25 cellular contexts compared by ENCODE assay signal in genomic region chr7:86942995-86943394, GRCh38.
"Had no signal": no experiment of that assay in that cellular context is flagged by ENCODE, and none has a peak within 500 bp of the region (broad histone marks: within the 10 kb centered on the region; RNA-seq: fewer than 3 reads in every experiment).

No MANE protein-coding gene starts in this region.

- H3K4me3 Mint-ChIP-seq: activated CD4-positive, alpha-beta memory T cell treated with anti-CD3 and anti-CD28 coated beads, Interleukin-2, amount 10 ng/mL, durations not matched to agents 7 days and 5 days; activated CD4-positive, alpha-beta T cell treated with anti-CD3 and anti-CD28 coated beads, Interleukin-2, amount 10 ng/mL, durations not matched to agents 7 days and 5 days; activated naive CD8-positive, alpha-beta T cell; natural killer cell treated with Interleukin-12 subunit alpha and Interleukin-12 subunit beta and Interleukin-15 and Interleukin-18, amount 100 ng/mL, for 72 hours; T-helper 1 cell treated with Interleukin-12 subunit alpha and Interleukin-12 subunit beta and Interleukin-4 antibody, amounts not matched to agents 30 μg/mL and 1 μg/mL, for 36 hours; WTC11 had no signal

- H3K27me3 ChIP-seq: colonic mucosa, gastrocnemius medialis, right lobe of liver had no signal

- H3K27ac ChIP-seq: colonic mucosa, gastrocnemius medialis, left ventricle myocardium inferior, right lobe of liver, thoracic aorta had no signal

- H3K27ac Mint-ChIP-seq: activated CD4-positive, alpha-beta memory T cell treated with anti-CD3 and anti-CD28 coated beads, Interleukin-2, amount 10 ng/mL, durations not matched to agents 7 days and 5 days; activated CD4-positive, alpha-beta T cell treated with anti-CD3 and anti-CD28 coated beads, Interleukin-2, amount 10 ng/mL, durations not matched to agents 7 days and 5 days; activated naive CD8-positive, alpha-beta T cell; natural killer cell treated with Interleukin-12 subunit alpha and Interleukin-12 subunit beta and Interleukin-15 and Interleukin-18, amount 100 ng/mL, for 72 hours; T-helper 1 cell treated with Interleukin-12 subunit alpha and Interleukin-12 subunit beta and Interleukin-4 antibody, amounts not matched to agents 30 μg/mL and 1 μg/mL, for 36 hours; WTC11 had no signal

- H3K4me3 ChIP-seq: colonic mucosa, gastrocnemius medialis, left ventricle myocardium inferior, lung, right lobe of liver, thoracic aorta had no signal

- H3K36me3 Mint-ChIP-seq: activated naive CD8-positive, alpha-beta T cell; natural killer cell treated with Interleukin-12 subunit alpha and Interleukin-12 subunit beta and Interleukin-15 and Interleukin-18, amount 100 ng/mL, for 72 hours had no signal

- DNase-seq: activated CD4-positive, alpha-beta memory T cell treated with anti-CD3 and anti-CD28 coated beads, Interleukin-2, amount 10 ng/mL, durations not matched to agents 7 days and 5 days; activated CD4-positive, alpha-beta T cell treated with anti-CD3 and anti-CD28 coated beads for 1 hour; activated CD4-positive, alpha-beta T cell treated with anti-CD3 and anti-CD28 coated beads, Interleukin-2, amount 10 ng/mL, durations not matched to agents 7 days and 5 days; activated effector memory CD4-positive, alpha-beta T cell treated with Interleukin-2 at 50 U/mL for 16 hours; activated naive CD4-positive, alpha-beta T cell treated with Interleukin-2 at 50 U/mL for 16 hours; anterior cingulate cortex; cerebellar nuclear complex; colonic mucosa; effector memory CD4-positive, alpha-beta T cell; gastrocnemius medialis; glutamatergic neuron; islet precursor cell; left ventricle myocardium inferior; mesendoderm; right lobe of liver; stimulated activated CD4-positive, alpha-beta T cell treated with anti-CD3 and anti-CD28 coated beads, Interleukin-2, amount 100 ng/mL, for 48 hours; stimulated activated naive CD8-positive, alpha-beta T cell treated with anti-CD3 and anti-CD28 coated beads, Interleukin-15, Interleukin-2, amounts not matched to agents 100 U/mL and 50 U/mL, for 24 hours; T1000; trophoblast cell had no signal

- H3K4me1 ChIP-seq: colonic mucosa, right lobe of liver had no signal

- H3K36me3 ChIP-seq: colonic mucosa, gastrocnemius medialis, left ventricle myocardium inferior, right lobe of liver, thoracic aorta had no signal

- H3K9me3 Mint-ChIP-seq: activated CD4-positive, alpha-beta memory T cell treated with anti-CD3 and anti-CD28 coated beads, Interleukin-2, amount 10 ng/mL, durations not matched to agents 7 days and 5 days; activated CD4-positive, alpha-beta T cell treated with anti-CD3 and anti-CD28 coated beads, Interleukin-2, amount 10 ng/mL, durations not matched to agents 7 days and 5 days; natural killer cell treated with Interleukin-12 subunit alpha and Interleukin-12 subunit beta and Interleukin-15 and Interleukin-18, amount 100 ng/mL, for 72 hours; T-helper 1 cell treated with Interleukin-12 subunit alpha and Interleukin-12 subunit beta and Interleukin-4 antibody, amounts not matched to agents 30 μg/mL and 1 μg/mL, for 36 hours; WTC11 had no signal

- H3K9me3 ChIP-seq: colonic mucosa, gastrocnemius medialis, left ventricle myocardium inferior, right lobe of liver, thoracic aorta had no signal

- ATAC-seq: gastrocnemius medialis; natural killer cell treated with Interleukin-12 subunit alpha and Interleukin-12 subunit beta and Interleukin-15 and Interleukin-18, amount 100 ng/mL, for 72 hours; right lobe of liver; stimulated activated naive CD8-positive, alpha-beta T cell treated with anti-CD3 and anti-CD28 coated beads, Interleukin-15, Interleukin-2, amounts not matched to agents 100 U/mL and 50 U/mL, for 24 hours; WTC11 had no signal

- H3K27me3 Mint-ChIP-seq: activated CD4-positive, alpha-beta memory T cell treated with anti-CD3 and anti-CD28 coated beads, Interleukin-2, amount 10 ng/mL, durations not matched to agents 7 days and 5 days had no signal

- H3K4me1 Mint-ChIP-seq: activated CD4-positive, alpha-beta memory T cell treated with anti-CD3 and anti-CD28 coated beads, Interleukin-2, amount 10 ng/mL, durations not matched to agents 7 days and 5 days; activated CD4-positive, alpha-beta T cell treated with anti-CD3 and anti-CD28 coated beads, Interleukin-2, amount 10 ng/mL, durations not matched to agents 7 days and 5 days had no signal
